ENCODE assay signal across 18 cellular contexts in genomic region chr1:4171480-4172450, GRCh38.
DNase-seq lines count a peak whose midpoint lies in the region; ATAC-seq, FAIRE-seq and TF ChIP-seq lines count a peak whose summit lies in the region.
"Had no signal": no experiment of that assay in that cellular context is flagged by ENCODE, and none has a peak within 500 bp of the region (broad histone marks: within the 10 kb centered on the region; RNA-seq: fewer than 3 reads in every experiment).

No MANE protein-coding gene starts in this region.

- H3K4me1 ChIP-seq in stomach = no peaks in the 10 kb centered on the region
- H3K4me1 ChIP-seq: right lobe of liver, vagina had no signal

- TF ChIP-seq POLR2A in stomach (IDR thresholded peaks at IDR 0.05) = no peak

- 42 to 51% (median 46%) methylated on average over 23 of the region's 23 CpGs for WGBS in stomach, 5 donors

- no peaks in the 10 kb centered on the region for H3K9me3 ChIP-seq in stomach
- H3K9me3 ChIP-seq: right lobe of liver, vagina had no signal

- H3K36me3 ChIP-seq in stomach = no peaks in the 10 kb centered on the region
- H3K36me3 ChIP-seq: right lobe of liver, vagina had no signal

- in situ Hi-C loops in GM13976 (cut with MboI; ENCODE audit: low sequenced_read_pairs, unreplicated experiment) = no loop called here

- H3K27me3 ChIP-seq in stomach = peaks cover 0 to 67% (median 4%) of the 10 kb centered on the region in 3 donors
- H3K27me3 ChIP-seq: right lobe of liver, vagina had no signal

- no peak overlapping the region for H3K27ac ChIP-seq in stomach
- H3K27ac ChIP-seq: KMS-11, right lobe of liver, vagina had no signal

- no peak for TF ChIP-seq CTCF in GM13976 (IDR thresholded peaks at IDR 0.05; ENCODE audit: borderline replicate concordance, control extremely low read depth, extremely low read depth, insufficient read depth, missing control alignments)
- TF ChIP-seq CTCF in stomach (IDR thresholded peaks at IDR 0.05) = no peak
- TF ChIP-seq CTCF in D721Med (IDR thresholded peaks at IDR 0.05; ENCODE audit: insufficient read depth, missing control alignments) = no peak

- no peak for TF ChIP-seq EP300 in stomach (IDR thresholded peaks at IDR 0.05)

- FAIRE-seq in D721Med (lab: Jason Lieb, UNC) = no peak

- no peak overlapping the region for H3K4me3 ChIP-seq in stomach
- H3K4me3 ChIP-seq: right lobe of liver, vagina had no signal

- DNase-seq in GM13976 (ENCODE audit: low spot score) (peak; percentile 9), NCI-H1694 (lab: John Stamatoyannopoulos, UW) (peak; percentile 64), left ventricle myocardium superior (no peak), stomach (peak; percentile 16), D721Med (ENCODE audit: insufficient read length, low spot score) (no peak), H4 (ENCODE audit: low spot score) (no peak)
- DNase-seq in stimulated activated CD4-positive, alpha-beta T cell treated with anti-CD3 and anti-CD28 coated beads, Interleukin-4, amount 100 ng/mL, for 1 hour = no peak
- DNase-seq: activated CD4-positive, alpha-beta T cell treated with anti-CD3 and anti-CD28 coated beads for 1 hour; activated naive CD4-positive, alpha-beta T cell treated with anti-CD3 and anti-CD28 coated beads, Interleukin-2, amount 50 U/mL, for 16 hours; COR-L47; HFFc6; kidney glomerular epithelial cell; NCI-H1048; NCI-H748 treated with DMSO at 0.1 percent for 48 hours; PC-3; right lobe of liver had no signal

- ATAC-seq in left ventricle myocardium superior = peak; percentile 11
- ATAC-seq: PC-3, right lobe of liver had no signal

- intact Hi-C loops in left ventricle myocardium superior (cut with micrococcal nuclease) = no loop called here
- intact Hi-C loops in stomach (cut with DNase I; ENCODE audit: low total_unique reads) = no loop called here

Comparison
In these comparisons a context has a peak if more than half of its experiments do, and no peak if none do; other contexts are left out.
1. DNase-seq: peak in GM13976 (single experiment), NCI-H1694 (single experiment) and stomach (single experiment); none in left ventricle myocardium superior (single experiment), D721Med (single experiment), H4 (single experiment) and stimulated activated CD4-positive, alpha-beta T cell treated with anti-CD3 and anti-CD28 coated beads, Interleukin-4, amount 100 ng/mL, for 1 hour (single experiment).